Comparison of ENCODE assay signal across 1 cellular context in the genomic region with DNA sequence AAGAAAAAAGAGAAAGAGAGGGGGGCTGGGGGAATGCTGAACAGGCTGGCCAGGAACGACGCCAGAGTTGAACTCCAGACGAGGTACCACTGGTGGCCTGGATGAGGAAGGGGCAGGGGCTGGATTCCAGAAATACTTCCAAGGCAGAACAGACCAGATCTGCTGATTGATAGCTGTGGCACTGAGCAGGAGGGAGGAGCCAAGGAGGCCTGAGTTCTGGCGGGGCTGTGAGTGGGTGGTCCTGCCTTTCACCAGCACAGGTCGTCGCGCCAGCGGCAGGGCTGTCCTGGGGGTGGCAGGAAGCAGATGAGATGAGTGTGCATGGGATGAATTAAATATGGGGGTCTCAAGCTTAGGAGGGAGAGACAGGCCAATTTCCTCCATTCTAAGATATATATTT.
A peak's percentile ranks its signal among the peaks of the same experiment; 100 is the strongest.
TF ChIP-seq lines count a peak whose summit lies in the region.

No MANE protein-coding gene starts in this region.

TF ChIP-seq in H1, 55 proteins besides CTCF, POLR2A, EP300 and RAD21:
- no peak for TF ChIP-seq TAF7 (optimal IDR thresholded peaks at IDR 0.05; ENCODE audit: borderline replicate concordance, low read depth, low read length)
- TF ChIP-seq, protein P1, sequence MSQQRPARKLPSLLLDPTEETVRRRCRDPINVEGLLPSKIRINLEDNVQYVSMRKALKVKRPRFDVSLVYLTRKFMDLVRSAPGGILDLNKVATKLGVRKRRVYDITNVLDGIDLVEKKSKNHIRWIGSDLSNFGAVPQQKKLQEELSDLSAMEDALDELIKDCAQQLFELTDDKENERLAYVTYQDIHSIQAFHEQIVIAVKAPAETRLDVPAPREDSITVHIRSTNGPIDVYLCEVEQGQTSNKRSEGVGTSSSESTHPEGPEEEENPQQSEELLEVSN (IDR thresholded peaks at IDR 0.05): no peak
- TF ChIP-seq EZH2 (IDR thresholded peaks at IDR 0.05; ENCODE audit: low read depth, low read length, severe bottlenecking): no peak
- no peak for TF ChIP-seq BACH1 (IDR thresholded peaks at IDR 0.05; ENCODE audit: low read length)
- peak; percentile 22 for TF ChIP-seq ASH2L (IDR thresholded peaks at IDR 0.05; ENCODE audit: low read length)
- no peak for TF ChIP-seq SIX5 (IDR thresholded peaks at IDR 0.05; ENCODE audit: low read depth, low read length)
- TF ChIP-seq CHD2 (IDR thresholded peaks at IDR 0.05; ENCODE audit: low read length): no peak
- TF ChIP-seq RFX5 (IDR thresholded peaks at IDR 0.05; ENCODE audit: borderline replicate concordance, low read depth, low read length): no peak
- TF ChIP-seq PHF8 (conservative IDR thresholded peaks at IDR 0.05; ENCODE audit: low read depth, low read length): no peak
- no peak for TF ChIP-seq SP4 (IDR thresholded peaks at IDR 0.05; ENCODE audit: low read length)
- TF ChIP-seq KDM5A (IDR thresholded peaks at IDR 0.05; ENCODE audit: low read length): no peak
- no peak for TF ChIP-seq GTF2F1 (IDR thresholded peaks at IDR 0.05; ENCODE audit: borderline replicate concordance, low read depth, low read length)
- TF ChIP-seq TEAD4 (IDR thresholded peaks at IDR 0.05; ENCODE audit: low read depth, low read length): peak; percentile 95
- no peak for TF ChIP-seq CTBP2 (IDR thresholded peaks at IDR 0.05; ENCODE audit: borderline replicate concordance, insufficient read depth, insufficient read length, low read length)
- no peak for TF ChIP-seq CREB1 (IDR thresholded peaks at IDR 0.05)
- TF ChIP-seq EGR1 (IDR thresholded peaks at IDR 0.05; ENCODE audit: borderline replicate concordance, low read depth, low read length): 0 out of 2 replicates have a peak, but pooled peaks have one; percentile 29
- peak; percentile 43; the same call in 1 of the 2 replicates for TF ChIP-seq TBP (IDR thresholded peaks at IDR 0.05; ENCODE audit: low read depth, low read length)
- TF ChIP-seq NRF1 (IDR thresholded peaks at IDR 0.05; ENCODE audit: low read depth, low read length): no peak
- TF ChIP-seq, protein P2, sequence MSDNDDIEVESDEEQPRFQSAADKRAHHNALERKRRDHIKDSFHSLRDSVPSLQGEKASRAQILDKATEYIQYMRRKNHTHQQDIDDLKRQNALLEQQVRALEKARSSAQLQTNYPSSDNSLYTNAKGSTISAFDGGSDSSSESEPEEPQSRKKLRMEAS (IDR thresholded peaks at IDR 0.05): 0 out of 2 replicates have a peak, but pooled peaks have one; percentile 17
- TF ChIP-seq BCL11A (IDR thresholded peaks at IDR 0.05; ENCODE audit: low read depth in 2 of 2, low read length in 2 of 2): no peak
